ENCODE assay signal across 15 cellular contexts in the genomic region with DNA sequence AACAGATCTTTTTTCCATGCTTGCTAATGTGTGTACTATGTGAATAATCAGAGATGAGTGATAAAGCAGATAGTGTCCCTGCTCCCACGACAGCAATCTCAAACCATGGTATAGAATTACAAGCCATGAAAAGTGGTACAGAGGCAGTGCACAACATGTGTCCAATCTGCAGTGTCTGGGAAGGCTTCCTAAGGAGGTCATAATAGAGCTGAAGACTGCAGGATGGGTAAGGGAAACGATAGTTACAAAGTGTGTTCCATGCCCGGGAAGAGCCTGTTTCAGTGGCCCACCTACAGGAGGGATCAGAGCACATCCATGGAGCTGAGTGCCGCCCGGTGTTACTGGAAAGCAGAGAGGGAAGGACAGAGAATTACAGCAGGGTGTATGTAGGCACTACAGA. TPM values are rescaled to one million over a fixed set of nuclear protein-coding genes. Genes with fewer than 3 reads are reported as not detected.
DNase-seq lines count a peak whose midpoint lies in the region; ATAC-seq, FAIRE-seq and TF ChIP-seq lines count a peak whose summit lies in the region.
"Had no signal": no experiment of that assay in that cellular context is flagged by ENCODE, and none has a peak within 500 bp of the region (broad histone marks: within the 10 kb centered on the region; RNA-seq: fewer than 3 reads in every experiment).

No MANE protein-coding gene starts in this region.

- no peak for TF ChIP-seq CTCF in CD8-positive, alpha-beta T cell (IDR thresholded peaks at IDR 0.05)
- TF ChIP-seq CTCF in HFFc6 (IDR thresholded peaks at IDR 0.05) (no peak), astrocyte (IDR thresholded peaks at IDR 0.05; ENCODE audit: insufficient read depth, low read depth, low read length) (no peak), neural cell (IDR thresholded peaks at IDR 0.05; ENCODE audit: poor library complexity, severe bottlenecking) (no peak), Calu3 (IDR thresholded peaks at IDR 0.05; ENCODE audit: unreplicated experiment) (no peak)

- H3K79me2 ChIP-seq in astrocyte (ENCODE audit: insufficient read depth, low read length) (peaks cover 64% of the 10 kb centered on the region), neural cell (replicated peaks; ENCODE audit: insufficient read depth, low read length) (peaks cover 15% of the 10 kb centered on the region), GM23248 (ENCODE audit: insufficient read depth) (peaks cover 83% of the 10 kb centered on the region)

- H3K36me3 ChIP-seq in CD8-positive, alpha-beta T cell (ENCODE audit: insufficient read depth, low read length) = peaks cover 3% of the 10 kb centered on the region
- H3K36me3 ChIP-seq in astrocyte (ENCODE audit: insufficient read depth, low read length) (no peaks in the 10 kb centered on the region), neural cell (ENCODE audit: insufficient read depth, low read length) (no peaks in the 10 kb centered on the region), GM23248 (ENCODE audit: low read depth) (peaks cover 4% of the 10 kb centered on the region; the same call in 1 of the 2 replicates)
- H3K36me3 ChIP-seq: breast epithelium had no signal

- FAIRE-seq in astrocyte (lab: Jason Lieb, UNC) = no peak

- in situ Hi-C loops in GM23248 (cut with MboI) = no loop called here

- DNase-seq in CD8-positive, alpha-beta T cell = no peak
- DNase-seq in HFFc6 = no peak
- DNase-seq in astrocyte (ENCODE audit: low read depth) = no peak
- no peak for DNase-seq in Calu3
- no peak for DNase-seq in AG08396 (ENCODE audit: low spot score)
- no peak for DNase-seq in GM23248
- DNase-seq: activated CD8-positive, alpha-beta memory T cell treated with anti-CD3 and anti-CD28 coated beads for 24 hours; GOT3; NCI-H2029; testis had no signal

- H3K4me3 Mint-ChIP-seq in CD8-positive, alpha-beta T cell = no peak overlapping the region
- H3K4me3 Mint-ChIP-seq in HFFc6 (no peak overlapping the region; the same call in 1 of the 2 replicates), astrocyte (ENCODE audit: unreplicated experiment) (no peak overlapping the region), Calu3 (ENCODE audit: low read depth, unreplicated experiment) (no peak overlapping the region)

- H2AFZ ChIP-seq in astrocyte (ENCODE audit: low read depth, low read length) (no peak overlapping the region), neural cell (ENCODE audit: low read depth, low read length) (no peak overlapping the region), GM23248 (no peak overlapping the region)

- no peaks in the 10 kb centered on the region for H3K4me1 ChIP-seq in CD8-positive, alpha-beta T cell (ENCODE audit: insufficient read depth, low read length)
- peaks cover 15% of the 10 kb centered on the region for H3K4me1 ChIP-seq in astrocyte (ENCODE audit: insufficient read depth, low read length)
- peaks cover 10% of the 10 kb centered on the region for H3K4me1 ChIP-seq in GM23248 (ENCODE audit: insufficient read depth)
- H3K4me1 ChIP-seq: BLaER1, breast epithelium, testis had no signal

- ATAC-seq in CD8-positive, alpha-beta T cell = no peak
- no peak for ATAC-seq in HG03565 (IDR thresholded peaks at IDR 0.05; ENCODE audit: unreplicated experiment)
- ATAC-seq: sciatic nerve had no signal

- BruUV-seq in Calu3 (replicated peaks; lab: Mats Ljungman, UMichigan) = no TSS peak

- 87 to 90% methylated on average over 5 of the region's 5 CpGs for WGBS in GM23248 (ENCODE audit: low coverage in 1 of 2, low lambda C conversion rate in 2 of 2, missing lambda C conversion rate in 2 of 2), 2 experiments

- intact Hi-C loops in CD8-positive, alpha-beta T cell (cut with DNase I, micrococcal nuclease) = no loop called here
- intact Hi-C loops in Calu3 (cut with micrococcal nuclease; ENCODE audit: unreplicated experiment) = no loop called here

- CTCF ChIA-PET in CD8-positive, alpha-beta T cell (lab: Charles Lee) = interaction anchor here (0.5 kb wide), 1 partner anchor 166 kb away, joined by 3 read pairs; no protein-coding TSS in a partner anchor
- CTCF ChIA-PET in Calu3 (lab: Charles Lee) = no interaction called here

- peaks cover 63% of the 10 kb centered on the region for H3K36me3 Mint-ChIP-seq in CD8-positive, alpha-beta T cell
- H3K36me3 Mint-ChIP-seq in HFFc6 (ENCODE audit: low read depth) (peaks cover 26% of the 10 kb centered on the region), astrocyte (ENCODE audit: low read depth, unreplicated experiment) (peaks cover 20% of the 10 kb centered on the region), Calu3 (ENCODE audit: insufficient read depth, unreplicated experiment) (peaks cover 25% of the 10 kb centered on the region)

- H3K9me2 ChIP-seq in neural cell (ENCODE audit: insufficient read depth, low read length) = no peaks in the 10 kb centered on the region
- no peaks in the 10 kb centered on the region for H3K9me2 ChIP-seq in GM23248 (ENCODE audit: insufficient read depth)

- H3K4me1 Mint-ChIP-seq in CD8-positive, alpha-beta T cell (ENCODE audit: low read depth) = peaks cover 24% of the 10 kb centered on the region
- H3K4me1 Mint-ChIP-seq in HFFc6 (ENCODE audit: low read depth) (peaks cover 46% of the 10 kb centered on the region), astrocyte (ENCODE audit: low read depth, unreplicated experiment) (peaks cover 35% of the 10 kb centered on the region), Calu3 (ENCODE audit: low read depth, unreplicated experiment) (peaks cover 25% of the 10 kb centered on the region)

- TF ChIP-seq EP300 in neural cell (conservative IDR thresholded peaks at IDR 0.05; ENCODE audit: poor library complexity, severe bottlenecking) = no peak

- POLR2A ChIA-PET in CD8-positive, alpha-beta T cell (lab: Charles Lee) = interaction anchor here (0.8 kb wide), 1 partner anchor 15 kb away, joined by 3 read pairs; no protein-coding TSS in a partner anchor

- H3K4me2 ChIP-seq in astrocyte (ENCODE audit: low read length) (no peak overlapping the region), neural cell (ENCODE audit: low read length) (no peak overlapping the region), GM23248 (ENCODE audit: unreplicated experiment) (no peak overlapping the region)
- H3K4me2 ChIP-seq: BLaER1 had no signal

- H3K27me3 ChIP-seq in CD8-positive, alpha-beta T cell (ENCODE audit: insufficient read depth, low read length) = no peaks in the 10 kb centered on the region
- H3K27me3 ChIP-seq in astrocyte (ENCODE audit: insufficient read depth, low read length) (no peaks in the 10 kb centered on the region), neural cell (ENCODE audit: insufficient read depth, low read depth, low read length) (no peaks in the 10 kb centered on the region), GM23248 (replicated peaks; ENCODE audit: insufficient read depth) (no peaks in the 10 kb centered on the region)
- H3K27me3 ChIP-seq: BLaER1, breast epithelium, testis had no signal

- no peak overlapping the region for H3K27ac ChIP-seq in CD8-positive, alpha-beta T cell (ENCODE audit: low read depth, low read length)
- no peak overlapping the region for H3K27ac ChIP-seq in astrocyte (ENCODE audit: low read depth, low read length)
- peak overlapping the region; percentile 2 for H3K27ac ChIP-seq in neural cell (ENCODE audit: low read length)
- no peak overlapping the region for H3K27ac ChIP-seq in GM23248
- H3K27ac ChIP-seq: BLaER1, breast epithelium, testis had no signal

- H3K9ac ChIP-seq in astrocyte (ENCODE audit: low read length) = peak overlapping the region; percentile 2
- H3K9ac ChIP-seq in neural cell (ENCODE audit: low read length) = no peak overlapping the region
- no peak overlapping the region for H3K9ac ChIP-seq in GM23248
- H3K9ac ChIP-seq: BLaER1 had no signal

- H3F3A ChIP-seq in neural cell (ENCODE audit: insufficient read depth, low read length, poor library complexity, severe bottlenecking) (no peaks in the 10 kb centered on the region), GM23248 (ENCODE audit: insufficient read depth) (peaks cover 9% of the 10 kb centered on the region)

- TF ChIP-seq RAD21 in neural cell (conservative IDR thresholded peaks at IDR 0.05) = no peak

- peak overlapping the region; percentile 70 for H3K27ac Mint-ChIP-seq in CD8-positive, alpha-beta T cell
- H3K27ac Mint-ChIP-seq in HFFc6 (peak overlapping the region; percentile 51), astrocyte (ENCODE audit: unreplicated experiment) (no peak overlapping the region), Calu3 (ENCODE audit: unreplicated experiment) (no peak overlapping the region)

- H4K20me1 ChIP-seq in astrocyte (ENCODE audit: insufficient read depth, low read length) (peaks cover 38% of the 10 kb centered on the region), neural cell (ENCODE audit: insufficient read depth) (no peaks in the 10 kb centered on the region), GM23248 (ENCODE audit: insufficient read depth) (peaks cover 7% of the 10 kb centered on the region; the same call in 1 of the 2 replicates)

- no peaks in the 10 kb centered on the region for H3K9me3 ChIP-seq in CD8-positive, alpha-beta T cell (ENCODE audit: low read length)
- H3K9me3 ChIP-seq in astrocyte (ENCODE audit: insufficient read depth, low read depth, low read length) (no peaks in the 10 kb centered on the region), neural cell (ENCODE audit: low read length) (no peaks in the 10 kb centered on the region), GM23248 (ENCODE audit: low read depth) (no peaks in the 10 kb centered on the region)
- H3K9me3 ChIP-seq: breast epithelium, testis had no signal

- no peak overlapping the region for H3K4me3 ChIP-seq in CD8-positive, alpha-beta T cell (ENCODE audit: low read depth, low read length)
- H3K4me3 ChIP-seq in astrocyte (ENCODE audit: insufficient read depth, low read depth, low read length) (no peak overlapping the region), neural cell (ENCODE audit: low read length) (no peak overlapping the region), GM23248 (no peak overlapping the region)
- H3K4me3 ChIP-seq: BLaER1, breast epithelium, testis had no signal

- peaks cover 2% of the 10 kb centered on the region for H3K9me3 Mint-ChIP-seq in CD8-positive, alpha-beta T cell
- no peaks in the 10 kb centered on the region for H3K9me3 Mint-ChIP-seq in HFFc6
- no peaks in the 10 kb centered on the region for H3K9me3 Mint-ChIP-seq in astrocyte (ENCODE audit: unreplicated experiment)
- peaks cover 2% of the 10 kb centered on the region for H3K9me3 Mint-ChIP-seq in Calu3 (ENCODE audit: low read depth, unreplicated experiment)

- no peaks in the 10 kb centered on the region for H3K27me3 Mint-ChIP-seq in CD8-positive, alpha-beta T cell (ENCODE audit: low read depth)
- H3K27me3 Mint-ChIP-seq in HFFc6 (ENCODE audit: insufficient read depth) (peaks cover 2% of the 10 kb centered on the region), astrocyte (ENCODE audit: low read depth, unreplicated experiment) (no peaks in the 10 kb centered on the region), Calu3 (ENCODE audit: unreplicated experiment) (no peaks in the 10 kb centered on the region)

RNA-seq across cellular contexts. Expression of a gene that starts 48.9 kb away (rescaled TPM):
- total RNA-seq in CD8-positive, alpha-beta T cell = 10 to 100 TPM; 29.9 to 30.4 TPM
- 10 to 100 TPM; 63.9 to 78.0 (median 69.4) TPM for total RNA-seq in HFFc6 (2021; fragmentation: NEBNext Ultra II Directional; extraction: Animal tissue kit (Norgen Biotek cat#: 25700))
- total RNA-seq in astrocyte (112 and 124 TPM in 2 replicates), Calu3 (2022) (68.2 and 70.4 TPM in 2 replicates)
- polyA plus RNA-seq in neural cell (37.9 and 40.3 TPM in 2 replicates), GM23248 (2016; fragmentation: Nextera tagmentation; extraction: Ambion mirVana) (29.4 and 30.5 TPM in 2 replicates)
- polyA minus RNA-seq in neural cell = 66.0 and 88.8 TPM in 2 replicates
- total RNA-seq in GM23248 (2014; rRNA removed; shearing (Covaris generic)) = 22.6 and 24.4 TPM in 2 replicates

Comparison
In these comparisons a context has a peak if more than half of its experiments do, and no peak if none do; other contexts are left out.
1. H3K27ac Mint-ChIP-seq: peak in CD8-positive, alpha-beta T cell (single experiment) and HFFc6 (single experiment); none in astrocyte (single experiment) and Calu3 (single experiment).